In the genomic region with DNA sequence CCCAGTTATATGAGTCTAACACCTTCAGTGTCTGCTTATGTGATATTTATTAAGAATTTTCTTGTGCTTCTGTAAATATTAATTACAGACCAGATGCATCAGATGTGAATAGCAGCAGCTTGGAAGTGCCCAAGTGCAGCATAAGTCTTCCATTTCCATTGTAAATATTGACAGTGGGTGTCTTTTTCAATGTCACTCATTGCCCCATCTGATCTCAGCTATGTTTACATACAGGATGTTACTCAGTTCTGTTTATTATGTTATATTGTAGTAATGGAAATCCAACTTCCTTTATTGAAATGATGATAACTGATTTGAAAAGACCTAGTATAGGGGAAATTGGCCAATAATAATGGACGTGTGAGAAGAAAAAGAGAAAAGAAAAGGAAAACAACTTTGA, we compare ENCODE assay signal across 19 cellular contexts.
"Had no signal": no experiment of that assay in that cellular context is flagged by ENCODE, and none has a peak within 500 bp of the region (broad histone marks: within the 10 kb centered on the region; RNA-seq: fewer than 3 reads in every experiment).

No MANE protein-coding gene starts in this region.

- H3K27me3 ChIP-seq: adrenal gland, breast epithelium, esophagus muscularis mucosa, heart right ventricle, neutrophil, pancreas, upper lobe of left lung had no signal

- H3K27ac ChIP-seq: adrenal gland, breast epithelium, esophagus muscularis mucosa, heart right ventricle, neutrophil, pancreas, thoracic aorta, upper lobe of left lung, WERI-Rb-1 had no signal

- DNase-seq: activated CD4-positive, alpha-beta T cell treated with anti-CD3 and anti-CD28 coated beads for 1 hour; activated CD4-positive, alpha-beta T cell treated with anti-CD3 and anti-CD28 coated beads, Interleukin-2, amount 50 U/mL, for 4 hours; activated gamma-delta T cell; adrenal gland; cerebellar nuclear complex; cortex of kidney; heart right ventricle; mesenchymal stem cell; naive thymus-derived CD8-positive, alpha-beta T cell; pancreas; stimulated activated naive B cell treated with anti-CD40 and anti-IgM and Interleukin-4, amounts not matched to agents 10 μg/mL and 1 μg/mL and 100 μg/mL, for 72 hours; T-helper 2 cell; upper lobe of left lung; WERI-Rb-1 had no signal

- ATAC-seq: heart right ventricle; naive thymus-derived CD8-positive, alpha-beta T cell; sciatic nerve; stimulated activated naive B cell treated with anti-CD40 and anti-IgM and Interleukin-4, amounts not matched to agents 10 μg/mL and 1 μg/mL and 100 μg/mL, for 72 hours had no signal

- H3K36me3 ChIP-seq: adrenal gland, breast epithelium, esophagus muscularis mucosa, heart right ventricle, neutrophil, pancreas, thoracic aorta, upper lobe of left lung, WERI-Rb-1 had no signal

- H3K4me3 ChIP-seq: adrenal gland, breast epithelium, esophagus muscularis mucosa, heart right ventricle, pancreas, thoracic aorta, upper lobe of left lung had no signal

- H3K4me1 ChIP-seq: adrenal gland, breast epithelium, esophagus muscularis mucosa, heart right ventricle, pancreas, upper lobe of left lung had no signal

- H3K9me3 ChIP-seq: adrenal gland, neutrophil, pancreas had no signal
